ENCODE assay signal across 10 cellular contexts in genomic region chr19:49498475-49498874, GRCh38. TPM values are rescaled to one million over a fixed set of nuclear protein-coding genes. Genes with fewer than 3 reads are reported as not detected.
DNase-seq lines count a peak whose midpoint lies in the region; ATAC-seq, FAIRE-seq and TF ChIP-seq lines count a peak whose summit lies in the region.
"Had no signal": no experiment of that assay in that cellular context is flagged by ENCODE, and none has a peak within 500 bp of the region (broad histone marks: within the 10 kb centered on the region; RNA-seq: fewer than 3 reads in every experiment).

No MANE protein-coding gene starts in this region.

- CTCF ChIA-PET in activated CD8-positive, alpha-beta memory T cell treated with anti-CD3 and anti-CD28 coated beads, Interleukin-2, amount 10 ng/mL, durations not matched to agents 7 days and 5 days (lab: Charles Lee), result interaction anchor here (0.8 to 2.3 kb wide), 6 partner anchors 17 to 180 kb away, joined by 3 to 8 read pairs (median 4); partner anchors contain the start of gene FLT3LG
- CTCF ChIA-PET in H1 (lab: Charles Lee; ENCODE audit: partially characterized antibody), result interaction anchor here (0.7 to 1.5 kb wide), 5 partner anchors 29 to 60 kb away, joined by 3 to 4 read pairs (median 3); partner anchors contain the start of gene RCN3

- H2BK15ac ChIP-seq in H1 (ENCODE audit: low read length), result no peak overlapping the region

- FAIRE-seq in H1 (lab: Jason Lieb, UNC), result no peak

- H3K4me1 ChIP-seq in OCI-LY1 (ENCODE audit: insufficient read depth, low read length, severe bottlenecking) (peaks cover 50% of the 10 kb centered on the region), H1 (replicated peaks in 1 of 4; ENCODE audit: control insufficient read depth in 3 of 4, insufficient read depth in 4 of 4, low read length in 3 of 4) (peaks cover 0 to 32% (median 23%) of the 10 kb centered on the region in 4 experiments; a peak in 6 of 7 replicates), skeletal muscle satellite cell (ENCODE audit: control insufficient read depth, insufficient read depth, low read length) (peaks cover 23% of the 10 kb centered on the region)

- no peaks in the 10 kb centered on the region for H3K27me3 Mint-ChIP-seq in activated CD8-positive, alpha-beta memory T cell treated with anti-CD3 and anti-CD28 coated beads, Interleukin-2, amount 10 ng/mL, durations not matched to agents 7 days and 5 days

- H2AFZ ChIP-seq in OCI-LY1 (ENCODE audit: low read length) (no peak overlapping the region), H1 (ENCODE audit: low read length) (no peak overlapping the region)
- H2AFZ ChIP-seq: parathyroid adenoma had no signal

- H2BK120ac ChIP-seq in H1 (replicated peaks; ENCODE audit: low read depth, low read length), result no peak overlapping the region

- H3K23ac ChIP-seq in H1 (ENCODE audit: insufficient read length), result no peak overlapping the region

- TF ChIP-seq RAD21 in H1 (IDR thresholded peaks at IDR 0.05 in 1 of 2, conservative IDR thresholded peaks at IDR 0.05 in 1 of 2; ENCODE audit: low read depth in 2 of 2, low read length in 2 of 2), result no peak

- H3F3A ChIP-seq in OCI-LY1 (ENCODE audit: insufficient read depth, low read length), result 0 out of 2 replicates have a peak, but pooled peaks cover 3% of the 10 kb centered on the region

- H3K27ac ChIP-seq in OCI-LY1 (ENCODE audit: low read depth, low read length, poor library complexity, severe bottlenecking) (no peak overlapping the region), H1 (ENCODE audit: low read depth, low read length) (no peak overlapping the region)

- H3K4me3 Mint-ChIP-seq in activated CD8-positive, alpha-beta memory T cell treated with anti-CD3 and anti-CD28 coated beads, Interleukin-2, amount 10 ng/mL, durations not matched to agents 7 days and 5 days, result peak overlapping the region; percentile 97

- POLR2A ChIA-PET in H1 (lab: Charles Lee; ENCODE audit: partially characterized antibody), result interaction anchor here (0.8 to 2.3 kb wide), 10 partner anchors 14 to 144 kb away, joined by 3 to 6 read pairs (median 4); partner anchors contain the start of genes RCN3 and SCAF1

- no peak for TF ChIP-seq EP300 in H1 (IDR thresholded peaks at IDR 0.05; ENCODE audit: borderline replicate concordance in 1 of 2, low read depth in 2 of 2, low read length in 2 of 2)

- no peak overlapping the region for H2BK5ac ChIP-seq in H1 (ENCODE audit: low read depth, low read length)

- peaks cover 11% of the 10 kb centered on the region for H3K79me1 ChIP-seq in H1 (ENCODE audit: low read depth, low read length)

- H2BK20ac ChIP-seq in H1 (ENCODE audit: low read length), result no peak overlapping the region

- DNase-seq in activated CD8-positive, alpha-beta memory T cell treated with anti-CD3 and anti-CD28 coated beads, Interleukin-2, amount 10 ng/mL, durations not matched to agents 7 days and 5 days, result no peak
- no peak for DNase-seq in activated CD8-positive, alpha-beta memory T cell treated with anti-CD3 and anti-CD28 coated beads for 24 hours
- DNase-seq in H1 (ENCODE audit: low read depth in 1 of 2, low spot score in 2 of 2) (no peak), left lobe of liver (ENCODE audit: low spot score) (no peak)
- DNase-seq in central memory CD4-positive, alpha-beta T cell, result no peak
- DNase-seq: NCI-H526 treated with DMSO at 0.1 percent for 48 hours had no signal

- peak overlapping the region; percentile 100; the same call in 1 of the 2 replicates for H3K9ac ChIP-seq in OCI-LY1 (ENCODE audit: low read length)
- no peak overlapping the region; a peak in 1 of 7 replicates for H3K9ac ChIP-seq in H1 (replicated peaks in 1 of 4; ENCODE audit: extremely low read depth in 1 of 4, low read depth in 3 of 4, low read length in 3 of 4)
- peak overlapping the region; percentile 100 for H3K9ac ChIP-seq in skeletal muscle satellite cell (ENCODE audit: low read depth, low read length)
- H3K9ac ChIP-seq: parathyroid adenoma had no signal

- no peak for TF ChIP-seq CTCF in OCI-LY1 (IDR thresholded peaks at IDR 0.05; ENCODE audit: low read length)
- no peak for TF ChIP-seq CTCF in H1 (IDR thresholded peaks at IDR 0.05; ENCODE audit: control extremely low read depth in 1 of 3, insufficient read depth in 1 of 3, low read depth in 1 of 3, low read length in 3 of 3)

- no peak overlapping the region for H3K56ac ChIP-seq in H1 (replicated peaks; ENCODE audit: insufficient read length, low read depth, low read length)

- H3K27me3 ChIP-seq in OCI-LY1 (ENCODE audit: insufficient read depth, low read length) (no peaks in the 10 kb centered on the region), H1 (replicated peaks in 1 of 4; ENCODE audit: control insufficient read depth in 3 of 4, extremely low read depth in 1 of 4, insufficient read depth in 3 of 4, low read length in 3 of 4) (no peaks in the 10 kb centered on the region), skeletal muscle satellite cell (ENCODE audit: control insufficient read depth, insufficient read depth, low read length) (no peaks in the 10 kb centered on the region)

- H3K4me2 ChIP-seq in OCI-LY1 (ENCODE audit: low read length), result peak overlapping the region; percentile 79
- peak overlapping the region; percentile 95 to 97; a peak in 3 of 4 replicates for H3K4me2 ChIP-seq in H1 (ENCODE audit: insufficient read depth in 1 of 2, low read depth in 2 of 2, low read length in 2 of 2)
- H3K4me2 ChIP-seq in skeletal muscle satellite cell (ENCODE audit: low read length), result peak overlapping the region; percentile 92

- no peak overlapping the region for H3K14ac ChIP-seq in H1 (ENCODE audit: insufficient read length)

- no peak overlapping the region for H4K91ac ChIP-seq in H1 (replicated peaks; ENCODE audit: insufficient read length, low read length)

- H3K36me3 ChIP-seq in OCI-LY1 (ENCODE audit: insufficient read depth, low read length) (peaks cover 42% of the 10 kb centered on the region), H1 (ENCODE audit: control insufficient read depth in 2 of 4, insufficient read depth in 4 of 4, low read length in 3 of 4) (peaks cover 19 to 33% (median 23%) of the 10 kb centered on the region in 4 experiments), skeletal muscle satellite cell (ENCODE audit: insufficient read depth, low read length) (peaks cover 33% of the 10 kb centered on the region)

- peaks cover 6% of the 10 kb centered on the region; the same call in 1 of the 2 replicates for H3K79me2 ChIP-seq in OCI-LY1 (ENCODE audit: insufficient read depth, low read length)
- peaks cover 0 to 22% of the 10 kb centered on the region in 2 experiments; a peak in 2 of 4 replicates for H3K79me2 ChIP-seq in H1 (ENCODE audit: control insufficient read depth in 1 of 2, insufficient read depth in 2 of 2, low read length in 2 of 2)
- H3K79me2 ChIP-seq: parathyroid adenoma had no signal

- H2BK12ac ChIP-seq in H1 (ENCODE audit: low read depth, low read length), result no peak overlapping the region

- H3K9me3 ChIP-seq in OCI-LY1 (ENCODE audit: low read length), result no peaks in the 10 kb centered on the region
- no peaks in the 10 kb centered on the region for H3K9me3 ChIP-seq in H1 (ENCODE audit: insufficient read depth in 2 of 2, low read depth in 1 of 2, low read length in 1 of 2)
- H3K9me3 ChIP-seq in skeletal muscle satellite cell (replicated peaks; ENCODE audit: low read length), result no peaks in the 10 kb centered on the region

- no peak overlapping the region for H3K18ac ChIP-seq in H1 (ENCODE audit: extremely low read depth, low read length)

- peak in 1 of 2 experiments; percentile 24; a peak in 1 of 3 replicates for TF ChIP-seq POLR2A in H1 (IDR thresholded peaks at IDR 0.05; ENCODE audit: control extremely low read depth in 1 of 2, low read depth in 2 of 2, low read length in 2 of 2)

- peaks cover 9% of the 10 kb centered on the region; the same call in 1 of the 2 replicates for H3K23me2 ChIP-seq in H1 (ENCODE audit: low read depth, low read length)

- H3K27ac Mint-ChIP-seq in activated CD8-positive, alpha-beta memory T cell treated with anti-CD3 and anti-CD28 coated beads, Interleukin-2, amount 10 ng/mL, durations not matched to agents 7 days and 5 days, result peak overlapping the region; percentile 94

- no peaks in the 10 kb centered on the region for H3K9me2 ChIP-seq in OCI-LY1 (ENCODE audit: low read depth, low read length)

- ATAC-seq in activated CD8-positive, alpha-beta memory T cell treated with anti-CD3 and anti-CD28 coated beads, Interleukin-2, amount 10 ng/mL, durations not matched to agents 7 days and 5 days, result no peak
- ATAC-seq in left lobe of liver (no peak), HG02588 (IDR thresholded peaks at IDR 0.05; ENCODE audit: unreplicated experiment) (no peak)

- H3K36me3 Mint-ChIP-seq in activated CD8-positive, alpha-beta memory T cell treated with anti-CD3 and anti-CD28 coated beads, Interleukin-2, amount 10 ng/mL, durations not matched to agents 7 days and 5 days, result peaks cover 44% of the 10 kb centered on the region

- H2AK5ac ChIP-seq in H1 (ENCODE audit: low read depth, low read length), result no peak overlapping the region

- 90% methylated on average over 7 of the region's 7 CpGs; no CpG with 5 or more reads in 1 of the 2 experiments for WGBS in H1 (ENCODE audit: extremely low coverage in 1 of 2, insufficient coverage in 1 of 2, insufficient read length in 1 of 2, insufficient replicate concordance in 2 of 2, low coverage in 1 of 2, low lambda C conversion rate in 2 of 2, missing lambda C conversion rate in 1 of 2), 2 experiments

- no peaks in the 10 kb centered on the region for H4K20me1 ChIP-seq in OCI-LY1 (ENCODE audit: insufficient read depth, low read length)
- peaks cover 15 to 18% of the 10 kb centered on the region in 2 experiments for H4K20me1 ChIP-seq in H1 (replicated peaks in 1 of 2; ENCODE audit: control insufficient read depth in 1 of 2, insufficient read depth in 2 of 2, low read length in 2 of 2)

- no peaks in the 10 kb centered on the region for H3K9me3 Mint-ChIP-seq in activated CD8-positive, alpha-beta memory T cell treated with anti-CD3 and anti-CD28 coated beads, Interleukin-2, amount 10 ng/mL, durations not matched to agents 7 days and 5 days (ENCODE audit: low read depth)

- H4K8ac ChIP-seq in H1 (ENCODE audit: extremely low read depth, insufficient read depth, low read length), result no peak overlapping the region

- H4K5ac ChIP-seq in H1 (ENCODE audit: insufficient read length, low read depth, low read length), result no peak overlapping the region

- H3K4me1 Mint-ChIP-seq in activated CD8-positive, alpha-beta memory T cell treated with anti-CD3 and anti-CD28 coated beads, Interleukin-2, amount 10 ng/mL, durations not matched to agents 7 days and 5 days, result peaks cover 63% of the 10 kb centered on the region

- H3K4me3 ChIP-seq in OCI-LY1 (ENCODE audit: low read depth, low read length, poor library complexity, severe bottlenecking) (peak overlapping the region; percentile 99), H1 (ENCODE audit: extremely low read depth in 1 of 4, insufficient read depth in 2 of 4, low read depth in 3 of 4, low read length in 4 of 4) (peak overlapping the region in 2 of 4 experiments; percentile 14 to 97; a peak in 3 of 8 replicates), skeletal muscle satellite cell (ENCODE audit: low read length) (peak overlapping the region; percentile 77)

- no peak overlapping the region for H3K4ac ChIP-seq in H1 (replicated peaks; ENCODE audit: insufficient read length, low read depth, low read length)

RNA-seq across cellular contexts. Expression of gene RPS11, which starts 2.2 kb away (rescaled TPM):
- 1,000 to 10,000 TPM; 1,876 to 2,018 TPM for total RNA-seq in activated CD8-positive, alpha-beta memory T cell treated with anti-CD3 and anti-CD28 coated beads, Interleukin-2, amount 10 ng/mL, durations not matched to agents 7 days and 5 days
- 2,240 and 2,296 TPM in 2 replicates for total RNA-seq in H1 (2021; fragmentation: NEBNext Ultra II Directional; extraction: Animal tissue kit (Norgen Biotek cat#: 25700))
- polyA plus RNA-seq in H1 (2011; rRNA removed), result 4,988 and 6,072 TPM in 2 replicates
- 7,346 TPM for polyA plus RNA-seq in H1 (2011; cell fraction: cytosol; rRNA removed)
- polyA plus RNA-seq in H1 (2011; cell fraction: nucleus; rRNA removed), result 2,598 TPM
- polyA plus RNA-seq in H1 (2012, experiment 1 of 2), result 4,049 to 4,786 TPM (median 4,319 TPM) in 4 replicates
- polyA plus RNA-seq in H1 (2012, experiment 2 of 2), result 6,913 TPM
- polyA plus RNA-seq in H1 (2013, experiment 1 of 2), result 3,607 TPM
- polyA plus RNA-seq in H1 (2013, experiment 2 of 2), result 3,607 TPM
- 1,118 and 1,125 TPM in 2 replicates for polyA minus RNA-seq in H1 (2011; rRNA and poly(A)+ RNA removed)
- polyA minus RNA-seq in H1 (2011; cell fraction: cytosol; rRNA and poly(A)+ RNA removed), result 628 TPM
- 876 TPM for polyA minus RNA-seq in H1 (2011; cell fraction: nucleus; rRNA and poly(A)+ RNA removed)
- 2,630 and 3,928 TPM in 2 replicates for total RNA-seq in skeletal muscle satellite cell (2012; rRNA removed)
- total RNA-seq in left lobe of liver, result 507 TPM

RNA-seq across cellular contexts. Expression of gene RPL13A, which starts 11.1 kb away (rescaled TPM):
- total RNA-seq in activated CD8-positive, alpha-beta memory T cell treated with anti-CD3 and anti-CD28 coated beads, Interleukin-2, amount 10 ng/mL, durations not matched to agents 7 days and 5 days, result 1,000 to 10,000 TPM; 2,143 to 2,523 TPM
- total RNA-seq in H1 (2021; fragmentation: NEBNext Ultra II Directional; extraction: Animal tissue kit (Norgen Biotek cat#: 25700)), result 3,305 and 3,520 TPM in 2 replicates
- 8,501 and 8,868 TPM in 2 replicates for polyA plus RNA-seq in H1 (2011; rRNA removed)
- polyA plus RNA-seq in H1 (2011; cell fraction: cytosol; rRNA removed), result 6,473 TPM
- polyA plus RNA-seq in H1 (2011; cell fraction: nucleus; rRNA removed), result 8,490 TPM
- 3,636 to 6,700 TPM (median 4,913 TPM) in 4 replicates for polyA plus RNA-seq in H1 (2012, experiment 1 of 2)
- polyA plus RNA-seq in H1 (2012, experiment 2 of 2), result 4,417 TPM
- 5,169 TPM for polyA plus RNA-seq in H1 (2013, experiment 1 of 2)
- polyA plus RNA-seq in H1 (2013, experiment 2 of 2), result 4,987 TPM
- 1,061 and 1,192 TPM in 2 replicates for polyA minus RNA-seq in H1 (2011; rRNA and poly(A)+ RNA removed)
- 1,493 TPM for polyA minus RNA-seq in H1 (2011; cell fraction: cytosol; rRNA and poly(A)+ RNA removed)
- 3,411 TPM for polyA minus RNA-seq in H1 (2011; cell fraction: nucleus; rRNA and poly(A)+ RNA removed)
- 1,903 and 3,080 TPM in 2 replicates for total RNA-seq in skeletal muscle satellite cell (2012; rRNA removed)
- 972 TPM for total RNA-seq in left lobe of liver

RNA-seq across cellular contexts. Expression of gene FCGRT, which starts 14.0 kb away (rescaled TPM):
- total RNA-seq in activated CD8-positive, alpha-beta memory T cell treated with anti-CD3 and anti-CD28 coated beads, Interleukin-2, amount 10 ng/mL, durations not matched to agents 7 days and 5 days, result 1 to 10 TPM; 2.1 to 7.9 TPM
- total RNA-seq in H1 (2021; fragmentation: NEBNext Ultra II Directional; extraction: Animal tissue kit (Norgen Biotek cat#: 25700)), result 43.4 and 46.5 TPM in 2 replicates
- polyA plus RNA-seq in H1 (2011; rRNA removed), result 41.2 and 66.7 TPM in 2 replicates
- polyA plus RNA-seq in H1 (2011; cell fraction: cytosol; rRNA removed), result 29.0 TPM
- 104 TPM for polyA plus RNA-seq in H1 (2011; cell fraction: nucleus; rRNA removed)
- polyA plus RNA-seq in H1 (2012, experiment 1 of 2), result 31.3 to 51.7 TPM (median 47.2 TPM) in 4 replicates
- polyA plus RNA-seq in H1 (2012, experiment 2 of 2), result 38.5 TPM
- polyA plus RNA-seq in H1 (2013, experiment 1 of 2), result 52.8 TPM
- polyA plus RNA-seq in H1 (2013, experiment 2 of 2), result 53.7 TPM
- polyA minus RNA-seq in H1 (2011; rRNA and poly(A)+ RNA removed), result 12.9 and 13.9 TPM in 2 replicates
- polyA minus RNA-seq in H1 (2011; cell fraction: cytosol; rRNA and poly(A)+ RNA removed), result 15.7 TPM
- polyA minus RNA-seq in H1 (2011; cell fraction: nucleus; rRNA and poly(A)+ RNA removed), result 12.3 TPM
- total RNA-seq in skeletal muscle satellite cell (2012; rRNA removed), result 24.7 and 28.6 TPM in 2 replicates
- 262 TPM for total RNA-seq in left lobe of liver

RNA-seq across cellular contexts. Expression of gene FLT3LG, which starts 24.5 kb away (rescaled TPM):
- total RNA-seq in activated CD8-positive, alpha-beta memory T cell treated with anti-CD3 and anti-CD28 coated beads, Interleukin-2, amount 10 ng/mL, durations not matched to agents 7 days and 5 days, result 100 to 1,000 TPM; 112 to 151 TPM
- 1.6 and 2.6 TPM in 2 replicates for total RNA-seq in H1 (2021; fragmentation: NEBNext Ultra II Directional; extraction: Animal tissue kit (Norgen Biotek cat#: 25700))
- 3.2 and 3.9 TPM in 2 replicates for polyA plus RNA-seq in H1 (2011; rRNA removed)
- polyA plus RNA-seq in H1 (2011; cell fraction: cytosol; rRNA removed), result 2.1 TPM
- 2.8 TPM for polyA plus RNA-seq in H1 (2011; cell fraction: nucleus; rRNA removed)
- polyA plus RNA-seq in H1 (2012, experiment 1 of 2), result 1.8 to 3.5 TPM (median 2.2 TPM) in 4 replicates
- polyA plus RNA-seq in H1 (2012, experiment 2 of 2), result 2.4 TPM
- 2.3 TPM for polyA plus RNA-seq in H1 (2013, experiment 1 of 2)
- 2.1 TPM for polyA plus RNA-seq in H1 (2013, experiment 2 of 2)
- polyA minus RNA-seq in H1 (2011; rRNA and poly(A)+ RNA removed), result 0.39 TPM in 1 of 2 replicates, not detected in the other
- not detected for polyA minus RNA-seq in H1 (2011; cell fraction: cytosol; rRNA and poly(A)+ RNA removed)
- not detected for polyA minus RNA-seq in H1 (2011; cell fraction: nucleus; rRNA and poly(A)+ RNA removed)
- total RNA-seq in skeletal muscle satellite cell (2012; rRNA removed), result 1.8 and 3.5 TPM in 2 replicates
- 2.1 TPM for total RNA-seq in left lobe of liver

RNA-seq across cellular contexts. Expression of gene RCN3, which starts 29.3 kb away (rescaled TPM):
- total RNA-seq in activated CD8-positive, alpha-beta memory T cell treated with anti-CD3 and anti-CD28 coated beads, Interleukin-2, amount 10 ng/mL, durations not matched to agents 7 days and 5 days, result under 1 TPM; 0.19 to 0.53 TPM
- total RNA-seq in H1 (2021; fragmentation: NEBNext Ultra II Directional; extraction: Animal tissue kit (Norgen Biotek cat#: 25700)), result 18.9 and 19.5 TPM in 2 replicates
- polyA plus RNA-seq in H1 (2011; rRNA removed), result 5.8 and 9.4 TPM in 2 replicates
- 4.5 TPM for polyA plus RNA-seq in H1 (2011; cell fraction: cytosol; rRNA removed)
- polyA plus RNA-seq in H1 (2011; cell fraction: nucleus; rRNA removed), result 12.0 TPM
- 7.5 to 13.8 TPM (median 11.7 TPM) in 4 replicates for polyA plus RNA-seq in H1 (2012, experiment 1 of 2)
- polyA plus RNA-seq in H1 (2012, experiment 2 of 2), result 13.0 TPM
- polyA plus RNA-seq in H1 (2013, experiment 1 of 2), result 24.8 TPM
- 27.4 TPM for polyA plus RNA-seq in H1 (2013, experiment 2 of 2)
- 0.69 and 0.83 TPM in 2 replicates for polyA minus RNA-seq in H1 (2011; rRNA and poly(A)+ RNA removed)
- polyA minus RNA-seq in H1 (2011; cell fraction: cytosol; rRNA and poly(A)+ RNA removed), result 1.9 TPM
- 3.3 TPM for polyA minus RNA-seq in H1 (2011; cell fraction: nucleus; rRNA and poly(A)+ RNA removed)
- 217 and 230 TPM in 2 replicates for total RNA-seq in skeletal muscle satellite cell (2012; rRNA removed)
- 22.8 TPM for total RNA-seq in left lobe of liver

Comparison
In these comparisons a context has a peak if more than half of its experiments do, and no peak if none do; other contexts are left out.
1. H3K9ac ChIP-seq: peak in OCI-LY1 (single experiment) and skeletal muscle satellite cell (single experiment); none in H1 (0 of 4).
2. Peak in every context shown above with its lines, with median percentiles within 50 percentile points of each other: H3K4me2 ChIP-seq.